Comparison of ENCODE assay signal across 1 cellular context in the genomic region with DNA sequence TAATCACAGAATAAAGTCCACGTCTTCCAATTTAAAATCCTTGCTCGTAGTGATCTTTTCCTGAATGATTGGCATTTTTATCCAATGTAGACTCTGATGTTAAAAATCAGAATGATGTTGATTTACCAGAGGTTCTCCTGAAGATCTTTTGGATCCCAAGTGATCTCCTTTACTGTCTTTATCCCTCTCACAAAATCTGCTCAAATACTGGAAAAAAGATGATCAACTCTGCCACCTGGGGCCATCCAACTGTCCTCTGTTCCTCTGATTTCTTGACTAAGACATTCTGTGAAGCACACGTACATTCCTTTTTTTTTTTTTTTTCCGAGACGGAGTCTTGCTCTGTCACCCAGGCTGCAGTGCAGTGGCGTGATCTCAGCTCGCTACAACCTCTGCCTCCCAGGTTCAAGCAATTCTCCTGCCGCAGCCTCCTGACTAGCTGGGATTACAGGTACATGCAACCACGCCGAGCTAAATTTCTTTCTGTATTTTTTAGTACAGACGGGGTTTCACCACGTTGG.
TF ChIP-seq lines count a peak whose summit lies in the region.

No MANE protein-coding gene starts in this region.

TF ChIP-seq in IMR-90, 13 proteins besides CTCF, POLR2A, EP300 and RAD21:
- no peak for TF ChIP-seq SMC3 (IDR thresholded peaks at IDR 0.05; ENCODE audit: low read depth, low read length)
- no peak for TF ChIP-seq RCOR1 (IDR thresholded peaks at IDR 0.05; ENCODE audit: insufficient replicate concordance, low read length)
- TF ChIP-seq FOS (IDR thresholded peaks at IDR 0.05; ENCODE audit: low read depth, low read length) = no peak
- TF ChIP-seq NFE2L2 (IDR thresholded peaks at IDR 0.05; ENCODE audit: low read depth, low read length) = no peak
- no peak for TF ChIP-seq MAZ (IDR thresholded peaks at IDR 0.05; ENCODE audit: borderline replicate concordance, low read depth, low read length)
- no peak for TF ChIP-seq MAFK (IDR thresholded peaks at IDR 0.05; ENCODE audit: low read depth, low read length)
- no peak for TF ChIP-seq CHD1 (IDR thresholded peaks at IDR 0.05; ENCODE audit: low read depth, low read length)
- no peak for TF ChIP-seq RFX5 (IDR thresholded peaks at IDR 0.05; ENCODE audit: low read depth, low read length)
- TF ChIP-seq BHLHE40 (IDR thresholded peaks at IDR 0.05; ENCODE audit: low read depth, low read length) = no peak
- TF ChIP-seq CEBPB (IDR thresholded peaks at IDR 0.05; ENCODE audit: low read depth, low read length) = no peak
- no peak for TF ChIP-seq MXI1 (IDR thresholded peaks at IDR 0.05; ENCODE audit: borderline replicate concordance, low read depth, low read length)
- TF ChIP-seq, protein P1, sequence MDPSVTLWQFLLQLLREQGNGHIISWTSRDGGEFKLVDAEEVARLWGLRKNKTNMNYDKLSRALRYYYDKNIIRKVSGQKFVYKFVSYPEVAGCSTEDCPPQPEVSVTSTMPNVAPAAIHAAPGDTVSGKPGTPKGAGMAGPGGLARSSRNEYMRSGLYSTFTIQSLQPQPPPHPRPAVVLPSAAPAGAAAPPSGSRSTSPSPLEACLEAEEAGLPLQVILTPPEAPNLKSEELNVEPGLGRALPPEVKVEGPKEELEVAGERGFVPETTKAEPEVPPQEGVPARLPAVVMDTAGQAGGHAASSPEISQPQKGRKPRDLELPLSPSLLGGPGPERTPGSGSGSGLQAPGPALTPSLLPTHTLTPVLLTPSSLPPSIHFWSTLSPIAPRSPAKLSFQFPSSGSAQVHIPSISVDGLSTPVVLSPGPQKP (IDR thresholded peaks at IDR 0.05; ENCODE audit: borderline replicate concordance, low read depth, low read length) = no peak
- TF ChIP-seq, protein P2, sequence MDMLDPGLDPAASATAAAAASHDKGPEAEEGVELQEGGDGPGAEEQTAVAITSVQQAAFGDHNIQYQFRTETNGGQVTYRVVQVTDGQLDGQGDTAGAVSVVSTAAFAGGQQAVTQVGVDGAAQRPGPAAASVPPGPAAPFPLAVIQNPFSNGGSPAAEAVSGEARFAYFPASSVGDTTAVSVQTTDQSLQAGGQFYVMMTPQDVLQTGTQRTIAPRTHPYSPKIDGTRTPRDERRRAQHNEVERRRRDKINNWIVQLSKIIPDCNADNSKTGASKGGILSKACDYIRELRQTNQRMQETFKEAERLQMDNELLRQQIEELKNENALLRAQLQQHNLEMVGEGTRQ (IDR thresholded peaks at IDR 0.05; ENCODE audit: low read depth, low read length) = no peak
